In the genomic region with DNA sequence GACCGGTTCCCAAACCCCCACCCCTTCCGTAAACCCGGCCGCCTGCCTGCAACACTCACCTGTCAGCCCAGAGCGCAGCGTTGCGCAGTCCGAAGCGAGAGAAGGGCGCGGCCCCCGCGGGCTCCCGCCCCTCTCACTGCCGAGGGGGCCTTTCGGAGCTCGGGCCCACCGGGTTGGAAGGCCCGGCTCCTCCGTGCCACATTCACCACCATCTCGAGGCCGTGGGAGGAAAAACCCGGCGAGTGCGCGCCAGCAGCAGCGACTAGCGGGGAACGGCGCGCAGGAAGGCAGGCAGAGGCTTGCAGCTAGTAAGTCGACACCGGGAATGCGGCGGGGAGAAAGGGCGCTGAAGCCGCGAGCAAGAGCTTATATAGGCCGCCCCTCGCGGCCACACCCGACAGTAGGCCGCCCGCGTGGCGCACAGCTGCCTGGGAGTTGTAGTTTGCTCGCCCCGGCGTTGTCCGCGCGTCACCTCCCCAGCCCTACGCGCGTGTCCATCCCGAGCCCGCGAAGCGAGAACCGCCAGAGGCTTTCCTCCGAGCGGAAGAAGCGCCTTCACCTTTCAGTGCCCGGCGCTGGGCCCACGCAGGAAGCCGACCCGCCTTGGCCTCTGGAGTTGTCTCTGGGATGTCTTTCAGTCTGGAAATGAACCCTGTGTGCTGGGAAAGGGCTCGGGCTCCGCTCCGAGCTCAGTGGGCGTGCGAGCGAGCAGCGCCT, we compare ENCODE assay signal across 8 cellular contexts. TPM values are rescaled to one million over a fixed set of nuclear protein-coding genes. Genes with fewer than 3 reads are reported as not detected.
DNase-seq lines count a peak whose midpoint lies in the region; ATAC-seq and TF ChIP-seq lines count a peak whose summit lies in the region.

No MANE protein-coding gene starts in this region.

- peak; percentile 85 to 95 (median 91) for DNase-seq in CD4-positive, alpha-beta T cell
- peak; percentile 78 for DNase-seq in NCI-H748 treated with DMSO at 0.1 percent for 48 hours (lab: John Stamatoyannopoulos, UW)
- DNase-seq in activated CD4-positive, alpha-beta memory T cell treated with anti-CD3 and anti-CD28 coated beads, Interleukin-2, amount 10 ng/mL, durations not matched to agents 7 days and 5 days = peak; percentile 95
- peak; percentile 96 to 97 for DNase-seq in lung microvascular endothelial cell (ENCODE audit: low read depth in 2 of 2)
- DNase-seq in stimulated activated CD4-positive, alpha-beta T cell treated with anti-CD3 and anti-CD28 coated beads, TNF-alpha, amount 100 ng/mL, for 4 hours (ENCODE audit: low read depth in 3 of 3) = peak; percentile 87 to 91 (median 88)

- no peak for TF ChIP-seq CTCF in CD4-positive, alpha-beta T cell (IDR thresholded peaks at IDR 0.05)

- H3K27me3 ChIP-seq in CD4-positive, alpha-beta T cell (ENCODE audit: control insufficient read depth, insufficient read depth, low read length) = no peaks in the 10 kb centered on the region
- no peaks in the 10 kb centered on the region for H3K27me3 ChIP-seq in duodenal mucosa (ENCODE audit: control insufficient read depth in 1 of 2, insufficient read depth in 2 of 2, low read length in 2 of 2)

- intact Hi-C loops in CD4-positive, alpha-beta T cell (cut with DNase I, micrococcal nuclease) = loop anchor here (1.0 to 10.0 kb wide), 7 partner anchors 28 to 337 kb away; a partner anchor contains a TSS

- no peaks in the 10 kb centered on the region for H3K9me3 Mint-ChIP-seq in CD4-positive, alpha-beta T cell
- no peaks in the 10 kb centered on the region for H3K9me3 Mint-ChIP-seq in activated CD4-positive, alpha-beta memory T cell treated with anti-CD3 and anti-CD28 coated beads, Interleukin-2, amount 10 ng/mL, durations not matched to agents 7 days and 5 days

- H3K27ac ChIP-seq in CD4-positive, alpha-beta T cell (ENCODE audit: low read depth, low read length) = peak overlapping the region; percentile 70
- peak overlapping the region; percentile 84 for H3K27ac ChIP-seq in duodenal mucosa (ENCODE audit: low read depth, low read length)

- peaks cover 51% of the 10 kb centered on the region for H3K36me3 Mint-ChIP-seq in CD4-positive, alpha-beta T cell (ENCODE audit: low read depth)
- H3K36me3 Mint-ChIP-seq in activated CD4-positive, alpha-beta memory T cell treated with anti-CD3 and anti-CD28 coated beads, Interleukin-2, amount 10 ng/mL, durations not matched to agents 7 days and 5 days (ENCODE audit: low read depth) = peaks cover 45% of the 10 kb centered on the region

- peaks cover 21 to 40% of the 10 kb centered on the region in 2 donors for H3K36me3 ChIP-seq in duodenal mucosa (ENCODE audit: control insufficient read depth in 1 of 2, insufficient read depth in 2 of 2, low read length in 2 of 2)

- H3K9ac ChIP-seq in duodenal mucosa (ENCODE audit: low read depth in 1 of 2, low read length in 2 of 2) = peak overlapping the region; percentile 80 to 86

- H3K4me1 ChIP-seq in duodenal mucosa (ENCODE audit: control insufficient read depth in 1 of 2, insufficient read depth in 2 of 2, low read length in 2 of 2) = peaks cover 13 to 23% of the 10 kb centered on the region in 2 donors

- peak overlapping the region; percentile 81 for H3K27ac Mint-ChIP-seq in CD4-positive, alpha-beta T cell
- H3K27ac Mint-ChIP-seq in activated CD4-positive, alpha-beta memory T cell treated with anti-CD3 and anti-CD28 coated beads, Interleukin-2, amount 10 ng/mL, durations not matched to agents 7 days and 5 days = peak overlapping the region; percentile 92

- H3K9me3 ChIP-seq in CD4-positive, alpha-beta T cell (ENCODE audit: control insufficient read depth, low read length) = no peaks in the 10 kb centered on the region
- H3K9me3 ChIP-seq in duodenal mucosa (ENCODE audit: control insufficient read depth in 1 of 2, low read length in 2 of 2) = no peaks in the 10 kb centered on the region

- H3K27me3 Mint-ChIP-seq in CD4-positive, alpha-beta T cell = no peaks in the 10 kb centered on the region
- H3K27me3 Mint-ChIP-seq in activated CD4-positive, alpha-beta memory T cell treated with anti-CD3 and anti-CD28 coated beads, Interleukin-2, amount 10 ng/mL, durations not matched to agents 7 days and 5 days = no peaks in the 10 kb centered on the region

- POLR2A ChIA-PET in CD4-positive, alpha-beta T cell (lab: Charles Lee) = interaction anchor here (0.5 to 5.6 kb wide), 64 partner anchors 10 to 1692 kb away, joined by 3 to 138 read pairs (median 5); a partner anchor contains a TSS
- POLR2A ChIA-PET in activated CD4-positive, alpha-beta memory T cell treated with anti-CD3 and anti-CD28 coated beads, Interleukin-2, amount 10 ng/mL, durations not matched to agents 7 days and 5 days (lab: Charles Lee) = interaction anchor here (0.7 to 10.4 kb wide), 67 partner anchors 9 to 856 kb away, joined by 3 to 264 read pairs (median 6); a partner anchor contains a TSS

- ATAC-seq in CD4-positive, alpha-beta T cell (ENCODE audit: poor library complexity) = peak; percentile 83
- peak; percentile 74 for ATAC-seq in GM19395 (IDR thresholded peaks at IDR 0.05; ENCODE audit: unreplicated experiment)
- ATAC-seq in HG03558 (IDR thresholded peaks at IDR 0.05; ENCODE audit: extremely low read depth, unreplicated experiment) = peak; percentile 78

- CTCF ChIA-PET in CD4-positive, alpha-beta T cell (lab: Charles Lee) = interaction anchor here (0.5 to 2.7 kb wide), 21 partner anchors 9 to 600 kb away, joined by 3 to 19 read pairs (median 5); a partner anchor contains a TSS
- CTCF ChIA-PET in activated CD4-positive, alpha-beta memory T cell treated with anti-CD3 and anti-CD28 coated beads, Interleukin-2, amount 10 ng/mL, durations not matched to agents 7 days and 5 days (lab: Charles Lee) = interaction anchor here (0.7 to 4.2 kb wide), 21 partner anchors 9 to 322 kb away, joined by 3 to 36 read pairs (median 6); a partner anchor contains a TSS

- peak overlapping the region; percentile 88 to 96 for H3K4me3 ChIP-seq in duodenal mucosa (ENCODE audit: low read depth in 1 of 2, low read length in 2 of 2)

- peaks cover 48% of the 10 kb centered on the region for H3K4me1 Mint-ChIP-seq in CD4-positive, alpha-beta T cell (ENCODE audit: low read depth)
- peaks cover 38% of the 10 kb centered on the region for H3K4me1 Mint-ChIP-seq in activated CD4-positive, alpha-beta memory T cell treated with anti-CD3 and anti-CD28 coated beads, Interleukin-2, amount 10 ng/mL, durations not matched to agents 7 days and 5 days

- H3K4me3 Mint-ChIP-seq in CD4-positive, alpha-beta T cell = peak overlapping the region; percentile 94
- peak overlapping the region; percentile 92 for H3K4me3 Mint-ChIP-seq in activated CD4-positive, alpha-beta memory T cell treated with anti-CD3 and anti-CD28 coated beads, Interleukin-2, amount 10 ng/mL, durations not matched to agents 7 days and 5 days

RNA-seq across cellular contexts. Expression of a gene that starts 10.4 kb away (rescaled TPM):
- total RNA-seq in CD4-positive, alpha-beta T cell = not detected
- not detected for total RNA-seq in activated CD4-positive, alpha-beta memory T cell treated with anti-CD3 and anti-CD28 coated beads, Interleukin-2, amount 10 ng/mL, durations not matched to agents 7 days and 5 days
- total RNA-seq in lung microvascular endothelial cell = 3.2 and 3.9 TPM in 2 replicates

RNA-seq across cellular contexts. Expression of a gene that starts 28.8 kb away (rescaled TPM):
- 10 to 100 TPM; 21.4 to 24.2 TPM for total RNA-seq in CD4-positive, alpha-beta T cell
- total RNA-seq in activated CD4-positive, alpha-beta memory T cell treated with anti-CD3 and anti-CD28 coated beads, Interleukin-2, amount 10 ng/mL, durations not matched to agents 7 days and 5 days = 10 to 100 TPM; 56.9 to 58.9 TPM
- 17.7 and 19.2 TPM in 2 replicates for total RNA-seq in lung microvascular endothelial cell

Comparison
In these comparisons a context has a peak if more than half of its experiments do, and no peak if none do; other contexts are left out.
1. Peak in every context shown above with its lines: DNase-seq, ATAC-seq, H3K4me3 ChIP-seq and H3K27ac ChIP-seq.